In genomic region chrX:150683112-150683511, GRCh38 we compare ENCODE assay signal across 2 cellular contexts.
"Had no signal": no experiment of that assay in that cellular context is flagged by ENCODE, and none has a peak within 500 bp of the region (broad histone marks: within the 10 kb centered on the region; RNA-seq: fewer than 3 reads in every experiment).

No MANE protein-coding gene starts in this region.

- H3K4me3 ChIP-seq: GM23338 had no signal

- DNase-seq: H9 had no signal

- H3K4me2 ChIP-seq: GM23338 had no signal

- H2AFZ ChIP-seq: GM23338 had no signal
